In the genomic region with DNA sequence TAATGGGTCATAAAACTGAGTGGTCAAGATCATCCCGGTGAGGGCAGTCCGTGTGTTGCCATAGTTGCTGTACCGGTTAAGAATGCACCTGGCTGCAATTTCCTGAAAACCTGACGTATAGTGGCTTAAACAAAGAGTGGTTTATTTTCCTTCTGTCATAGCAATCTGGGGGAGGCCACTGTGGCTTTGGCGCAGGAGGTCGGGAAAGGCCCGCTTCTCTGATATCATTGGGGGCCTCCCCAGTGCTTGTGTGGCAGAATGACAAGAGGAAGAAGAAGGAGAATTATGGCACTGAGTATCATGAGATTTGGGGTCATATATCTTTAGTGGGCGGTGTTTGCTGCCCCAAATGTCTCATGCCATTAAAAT, we compare ENCODE assay signal across 13 cellular contexts. TPM values are rescaled to one million over a fixed set of nuclear protein-coding genes. Genes with fewer than 3 reads are reported as not detected.
DNase-seq lines count a peak whose midpoint lies in the region; ATAC-seq and TF ChIP-seq lines count a peak whose summit lies in the region.
"Had no signal": no experiment of that assay in that cellular context is flagged by ENCODE, and none has a peak within 500 bp of the region (broad histone marks: within the 10 kb centered on the region; RNA-seq: fewer than 3 reads in every experiment).

No MANE protein-coding gene starts in this region.

- WGBS in smooth muscle cell (ENCODE audit: low lambda C conversion rate) = 92% methylated on average over 8 of the region's 8 CpGs

- no peaks in the 10 kb centered on the region for H3K36me3 ChIP-seq in smooth muscle cell (ENCODE audit: low read depth)
- H3K36me3 ChIP-seq: heart right ventricle, SJSA1 had no signal

- H3K27ac ChIP-seq in smooth muscle cell (ENCODE audit: low read depth) = no peak overlapping the region
- H3K27ac ChIP-seq: heart right ventricle, SJSA1 had no signal

- peaks cover 0 to 8% of the 10 kb centered on the region in 2 donors for H3K36me3 Mint-ChIP-seq in activated T-cell treated with anti-CD3 and anti-CD28 coated beads, Interleukin-2, amount 50 U/mL, for 72 hours (ENCODE audit: insufficient read depth in 2 of 2)
- H3K36me3 Mint-ChIP-seq in progenitor cell of endocrine pancreas (ENCODE audit: insufficient read depth) = peaks cover 4% of the 10 kb centered on the region
- H3K36me3 Mint-ChIP-seq: natural killer cell had no signal

- no peak overlapping the region for H3K9ac ChIP-seq in smooth muscle cell (ENCODE audit: low read depth)

- H3K27me3 ChIP-seq in smooth muscle cell (ENCODE audit: low read depth) = no peaks in the 10 kb centered on the region
- H3K27me3 ChIP-seq: heart right ventricle, SJSA1 had no signal

- H4K20me1 ChIP-seq in smooth muscle cell (ENCODE audit: low read depth) = no peaks in the 10 kb centered on the region

- no peaks in the 10 kb centered on the region for H3K9me3 ChIP-seq in smooth muscle cell (replicated peaks; ENCODE audit: low read depth)
- H3K9me3 ChIP-seq: heart right ventricle, SJSA1 had no signal

- no peaks in the 10 kb centered on the region for H3K4me1 ChIP-seq in smooth muscle cell (ENCODE audit: low read depth)
- H3K4me1 ChIP-seq: heart right ventricle, SJSA1 had no signal

- H3K27ac Mint-ChIP-seq in activated T-cell treated with anti-CD3 and anti-CD28 coated beads, Interleukin-2, amount 50 U/mL, for 72 hours = peak overlapping the region; percentile 75
- H3K27ac Mint-ChIP-seq in progenitor cell of endocrine pancreas = peak overlapping the region; percentile 33
- H3K27ac Mint-ChIP-seq: activated B cell treated with CpG ODN at 0.5 μM for 24 hours, natural killer cell had no signal

- TF ChIP-seq CTCF in progenitor cell of endocrine pancreas (IDR thresholded peaks at IDR 0.05; ENCODE audit: unreplicated experiment) (no peak), smooth muscle cell (IDR thresholded peaks at IDR 0.05; ENCODE audit: borderline replicate concordance, insufficient read depth, poor library complexity, severe bottlenecking) (no peak)

- peak overlapping the region; percentile 69 to 76 for H3K4me3 Mint-ChIP-seq in activated T-cell treated with anti-CD3 and anti-CD28 coated beads, Interleukin-2, amount 50 U/mL, for 72 hours
- H3K4me3 Mint-ChIP-seq in progenitor cell of endocrine pancreas (ENCODE audit: low read depth) = no peak overlapping the region
- H3K4me3 Mint-ChIP-seq: activated B cell treated with CpG ODN at 0.5 μM for 24 hours, natural killer cell had no signal

- peaks cover 46% of the 10 kb centered on the region for H3K4me1 Mint-ChIP-seq in activated T-cell treated with anti-CD3 and anti-CD28 coated beads, Interleukin-2, amount 50 U/mL, for 72 hours (ENCODE audit: low read depth)
- H3K4me1 Mint-ChIP-seq in progenitor cell of endocrine pancreas (ENCODE audit: low read depth) = peaks cover 4% of the 10 kb centered on the region
- H3K4me1 Mint-ChIP-seq: natural killer cell had no signal

- no peak overlapping the region for H3K4me3 ChIP-seq in smooth muscle cell
- H3K4me3 ChIP-seq: heart right ventricle, SJSA1 had no signal

- H3K4me2 ChIP-seq in smooth muscle cell = no peak overlapping the region

- H3K9me3 Mint-ChIP-seq in activated T-cell treated with anti-CD3 and anti-CD28 coated beads, Interleukin-2, amount 50 U/mL, for 72 hours = no peaks in the 10 kb centered on the region
- H3K9me3 Mint-ChIP-seq in progenitor cell of endocrine pancreas (ENCODE audit: low read depth) = peaks cover 4% of the 10 kb centered on the region
- H3K9me3 Mint-ChIP-seq: activated B cell treated with CpG ODN at 0.5 μM for 24 hours, natural killer cell had no signal

- H3F3A ChIP-seq in smooth muscle cell (ENCODE audit: low read depth) = no peaks in the 10 kb centered on the region

- no peak overlapping the region for H2AFZ ChIP-seq in smooth muscle cell (ENCODE audit: low read depth)

- H3K79me2 ChIP-seq in smooth muscle cell (ENCODE audit: low read depth) = no peaks in the 10 kb centered on the region

- peak; percentile 23 to 52 for ATAC-seq in activated CD4-positive, CD25-positive, alpha-beta regulatory T cell treated with anti-CD3 and anti-CD28 coated beads, Interleukin-2, amount 50 U/mL, for 24 hours
- peak; percentile 50 for ATAC-seq in HG03196 (IDR thresholded peaks at IDR 0.05; ENCODE audit: unreplicated experiment)
- ATAC-seq in activated T-cell treated with anti-CD3 and anti-CD28 coated beads, Interleukin-2, amount 50 U/mL, for 72 hours (replicated peaks in 1 of 2) = peak; percentile 66 to 73
- ATAC-seq in HG02852 (IDR thresholded peaks at IDR 0.05; ENCODE audit: unreplicated experiment) = no peak
- no peak for ATAC-seq in GM18873 (IDR thresholded peaks at IDR 0.05; ENCODE audit: low FRiP score, unreplicated experiment)

- no peak for DNase-seq in activated CD4-positive, CD25-positive, alpha-beta regulatory T cell (lab: John Stamatoyannopoulos, UW)
- DNase-seq in activated T-cell treated with anti-CD3 and anti-CD28 coated beads, Interleukin-2, amount 50 U/mL, for 72 hours = peak; percentile 60 to 72
- DNase-seq in progenitor cell of endocrine pancreas (ENCODE audit: low spot score, unreplicated experiment) (no peak), smooth muscle cell (lab: John Stamatoyannopoulos, UW; ENCODE audit: unreplicated experiment) (no peak)
- DNase-seq: activated B cell treated with CpG ODN at 0.5 μM for 24 hours, heart right ventricle, natural killer cell, NCI-H2029 had no signal

- H3K27me3 Mint-ChIP-seq in activated T-cell treated with anti-CD3 and anti-CD28 coated beads, Interleukin-2, amount 50 U/mL, for 72 hours (ENCODE audit: low read depth) = no peaks in the 10 kb centered on the region
- H3K27me3 Mint-ChIP-seq in progenitor cell of endocrine pancreas = no peaks in the 10 kb centered on the region
- H3K27me3 Mint-ChIP-seq: activated B cell treated with CpG ODN at 0.5 μM for 24 hours had no signal

RNA-seq across cellular contexts. Expression of a gene that starts 4.4 kb away (rescaled TPM):
- 10 to 100 TPM; 15.2 to 18.0 TPM for total RNA-seq in activated T-cell treated with anti-CD3 and anti-CD28 coated beads, Interleukin-2, amount 50 U/mL, for 72 hours
- total RNA-seq in progenitor cell of endocrine pancreas (15.9 and 17.4 TPM in 2 replicates), smooth muscle cell (7.2 and 7.5 TPM in 2 replicates)
- 1.0 and 3.3 TPM in 2 replicates for polyA plus RNA-seq in smooth muscle cell

RNA-seq across cellular contexts. Expression of a gene that starts 10.1 kb away (rescaled TPM):
- total RNA-seq in activated T-cell treated with anti-CD3 and anti-CD28 coated beads, Interleukin-2, amount 50 U/mL, for 72 hours = 100 to 1,000 TPM; 123 to 129 TPM
- total RNA-seq in progenitor cell of endocrine pancreas = 87.4 and 88.5 TPM in 2 replicates
- total RNA-seq in smooth muscle cell = 43.7 and 47.2 TPM in 2 replicates
- 20.8 and 21.7 TPM in 2 replicates for polyA plus RNA-seq in smooth muscle cell

RNA-seq across cellular contexts. Expression of a gene that starts 28.0 kb away (rescaled TPM):
- 100 to 1,000 TPM; 175 to 181 TPM for total RNA-seq in activated T-cell treated with anti-CD3 and anti-CD28 coated beads, Interleukin-2, amount 50 U/mL, for 72 hours
- 157 and 161 TPM in 2 replicates for total RNA-seq in progenitor cell of endocrine pancreas
- total RNA-seq in smooth muscle cell = 332 and 402 TPM in 2 replicates
- 404 and 454 TPM in 2 replicates for polyA plus RNA-seq in smooth muscle cell

RNA-seq across cellular contexts. Expression of a gene that starts 39.5 kb away (rescaled TPM):
- total RNA-seq in activated T-cell treated with anti-CD3 and anti-CD28 coated beads, Interleukin-2, amount 50 U/mL, for 72 hours = 100 to 1,000 TPM; 164 to 190 TPM
- total RNA-seq in progenitor cell of endocrine pancreas (2.6 and 3.8 TPM in 2 replicates), smooth muscle cell (0.40 TPM in 1 of 2 replicates, not detected in the other)
- polyA plus RNA-seq in smooth muscle cell = 0.24 and 0.31 TPM in 2 replicates
- total RNA-seq: SJSA1 had no signal

Comparison
In these comparisons a context has a peak if more than half of its experiments do, and no peak if none do; other contexts are left out.
1. ATAC-seq: peak in activated CD4-positive, CD25-positive, alpha-beta regulatory T cell treated with anti-CD3 and anti-CD28 coated beads, Interleukin-2, amount 50 U/mL, for 24 hours (2 of 2), HG03196 (single experiment) and activated T-cell treated with anti-CD3 and anti-CD28 coated beads, Interleukin-2, amount 50 U/mL, for 72 hours (2 of 2); none in HG02852 (single experiment) and GM18873 (single experiment).
2. DNase-seq: peak in activated T-cell treated with anti-CD3 and anti-CD28 coated beads, Interleukin-2, amount 50 U/mL, for 72 hours (2 of 2); none in activated CD4-positive, CD25-positive, alpha-beta regulatory T cell (0 of 4), progenitor cell of endocrine pancreas (single experiment) and smooth muscle cell (single experiment).